In the genomic region with DNA sequence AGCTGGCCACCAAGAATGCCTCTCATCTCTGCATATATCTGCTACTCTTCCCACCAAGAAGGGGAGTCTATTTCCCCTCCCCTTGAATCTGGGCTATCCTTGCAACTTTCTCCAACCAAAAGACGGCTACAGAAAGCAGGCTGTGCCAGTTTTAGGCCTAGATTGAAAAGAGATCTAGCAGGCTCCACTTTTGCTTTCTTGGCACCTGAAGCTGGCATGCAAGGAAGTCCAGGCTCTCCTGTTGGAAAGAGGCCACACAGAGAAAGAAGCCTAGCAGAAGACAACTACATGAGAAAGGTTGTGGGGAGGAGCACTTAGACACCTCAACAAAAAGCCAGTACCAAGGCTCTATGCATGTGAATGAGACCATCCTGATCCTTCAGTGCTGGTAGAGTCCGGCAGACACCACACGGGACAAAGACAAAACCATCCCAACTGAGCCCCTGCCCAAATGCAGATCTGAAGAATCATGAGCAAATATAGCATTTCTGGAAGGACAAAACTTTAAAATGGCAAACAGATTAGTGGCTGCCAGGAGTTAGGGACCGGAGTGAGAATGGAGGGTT, we compare ENCODE assay signal across 19 cellular contexts.
DNase-seq lines count a peak whose midpoint lies in the region; ATAC-seq and TF ChIP-seq lines count a peak whose summit lies in the region.
"Had no signal": no experiment of that assay in that cellular context is flagged by ENCODE, and none has a peak within 500 bp of the region (broad histone marks: within the 10 kb centered on the region; RNA-seq: fewer than 3 reads in every experiment).

No MANE protein-coding gene starts in this region.

- H3K4me1 ChIP-seq in Karpas-422 (ENCODE audit: low read length) (peaks cover 57% of the 10 kb centered on the region), hepatocyte (ENCODE audit: insufficient read depth) (peaks cover 29% of the 10 kb centered on the region)

- H4K20me1 ChIP-seq in Karpas-422 (ENCODE audit: insufficient read depth, low read depth, low read length) = peaks cover 50% of the 10 kb centered on the region; the same call in 1 of the 2 replicates
- peaks cover 59% of the 10 kb centered on the region for H4K20me1 ChIP-seq in hepatocyte (ENCODE audit: insufficient read depth, poor library complexity, severe bottlenecking)

- H3K27me3 Mint-ChIP-seq in activated naive CD4-positive, alpha-beta T cell treated with anti-CD3 and anti-CD28 coated beads, Interleukin-2, amount 50 U/mL, for 24 hours = no peaks in the 10 kb centered on the region

- DNase-seq in activated naive CD4-positive, alpha-beta T cell treated with Interleukin-2 at 50 U/mL for 16 hours = no peak
- no peak for DNase-seq in Karpas-422
- no peak for DNase-seq in hepatocyte (ENCODE audit: low spot score)
- DNase-seq in stimulated activated naive CD4-positive, alpha-beta T cell (lab: John Stamatoyannopoulos, UW) = no peak
- DNase-seq in DMS153 (lab: John Stamatoyannopoulos, UW) = no peak
- DNase-seq: activated CD4-positive, alpha-beta T cell treated with anti-CD3 and anti-CD28 coated beads, Interleukin-2, amount 50 U/mL, for 4 hours; activated T-cell treated with anti-CD3 and anti-CD28 coated beads, Interleukin-2, amount 50 U/mL, for 48 hours; effector CD8-positive, alpha-beta T cell; kidney glomerular epithelial cell; MG63; NCI-H187 treated with DMSO at 0.1 percent for 48 hours; NCI-H446; right cardiac atrium; SHP77; stomach; T1000 had no signal

- H3K4me3 Mint-ChIP-seq in activated naive CD4-positive, alpha-beta T cell treated with anti-CD3 and anti-CD28 coated beads, Interleukin-2, amount 50 U/mL, for 24 hours = peak overlapping the region; percentile 23

- ATAC-seq in GM19023 (IDR thresholded peaks at IDR 0.05; ENCODE audit: unreplicated experiment) = no peak
- ATAC-seq: right cardiac atrium had no signal

- no peaks in the 10 kb centered on the region for H3K9me3 Mint-ChIP-seq in activated naive CD4-positive, alpha-beta T cell treated with anti-CD3 and anti-CD28 coated beads, Interleukin-2, amount 50 U/mL, for 24 hours

- H3K9me2 ChIP-seq in Karpas-422 (replicated peaks; ENCODE audit: insufficient read depth, low read length) = no peaks in the 10 kb centered on the region
- no peaks in the 10 kb centered on the region for H3K9me2 ChIP-seq in hepatocyte (replicated peaks; ENCODE audit: insufficient read depth)

- no peaks in the 10 kb centered on the region for H3K27me3 ChIP-seq in Karpas-422 (ENCODE audit: low read length)
- no peaks in the 10 kb centered on the region for H3K27me3 ChIP-seq in hepatocyte
- H3K27me3 ChIP-seq: MG63, stomach had no signal

- H3K27ac ChIP-seq in Karpas-422 (ENCODE audit: low read length) = peak overlapping the region; percentile 77
- H3K27ac ChIP-seq in hepatocyte = peak overlapping the region; percentile 22
- H3K27ac ChIP-seq in temporal lobe (ENCODE audit: low read depth, low read length) = peak overlapping the region; percentile 27

- H3K36me3 ChIP-seq in Karpas-422 (ENCODE audit: insufficient read depth, low read length) = no peaks in the 10 kb centered on the region
- H3K36me3 ChIP-seq in hepatocyte (replicated peaks; ENCODE audit: insufficient read depth, low read depth) = no peaks in the 10 kb centered on the region
- H3K36me3 ChIP-seq: MG63 had no signal

- H3K27ac Mint-ChIP-seq in activated naive CD4-positive, alpha-beta T cell treated with anti-CD3 and anti-CD28 coated beads, Interleukin-2, amount 50 U/mL, for 24 hours = peak overlapping the region; percentile 82

- H3K9ac ChIP-seq in Karpas-422 (ENCODE audit: low read length) = peak overlapping the region; percentile 40

- peaks cover 58% of the 10 kb centered on the region for H3K4me1 Mint-ChIP-seq in activated naive CD4-positive, alpha-beta T cell treated with anti-CD3 and anti-CD28 coated beads, Interleukin-2, amount 50 U/mL, for 24 hours

- H3K4me2 ChIP-seq in Karpas-422 (ENCODE audit: low read depth, low read length, poor library complexity, severe bottlenecking) (peak overlapping the region; percentile 65), hepatocyte (peak overlapping the region; percentile 39)

- 91% methylated on average over 4 of the region's 4 CpGs for WGBS in hepatocyte (ENCODE audit: low lambda C conversion rate, missing lambda C conversion rate)

- no peak overlapping the region for H2AFZ ChIP-seq in Karpas-422 (ENCODE audit: low read length)
- H2AFZ ChIP-seq in hepatocyte = no peak overlapping the region

- H3K9me3 ChIP-seq in Karpas-422 (ENCODE audit: low read length) (no peaks in the 10 kb centered on the region), hepatocyte (ENCODE audit: low read depth) (no peaks in the 10 kb centered on the region)
- H3K9me3 ChIP-seq: MG63, stomach had no signal

- H3K79me2 ChIP-seq in Karpas-422 (ENCODE audit: low read length) (peaks cover 47% of the 10 kb centered on the region), hepatocyte (peaks cover 94% of the 10 kb centered on the region)

- H3K36me3 Mint-ChIP-seq in activated naive CD4-positive, alpha-beta T cell treated with anti-CD3 and anti-CD28 coated beads, Interleukin-2, amount 50 U/mL, for 24 hours = peaks cover 5% of the 10 kb centered on the region

- peak overlapping the region; percentile 25; the same call in 1 of the 2 replicates for H3K4me3 ChIP-seq in Karpas-422 (ENCODE audit: low read length)
- no peak overlapping the region for H3K4me3 ChIP-seq in hepatocyte
- H3K4me3 ChIP-seq: MG63, stomach had no signal

- no peak for TF ChIP-seq CTCF in hepatocyte (IDR thresholded peaks at IDR 0.05; ENCODE audit: poor library complexity)

Comparison
In these comparisons a context has a peak if more than half of its experiments do, and no peak if none do; other contexts are left out.
1. H3K27ac ChIP-seq: peak in every context shown above with its lines; median percentile 77 in Karpas-422; 27 in temporal lobe; 22 in hepatocyte.